1 cellular context compared by ENCODE assay signal in the genomic region with DNA sequence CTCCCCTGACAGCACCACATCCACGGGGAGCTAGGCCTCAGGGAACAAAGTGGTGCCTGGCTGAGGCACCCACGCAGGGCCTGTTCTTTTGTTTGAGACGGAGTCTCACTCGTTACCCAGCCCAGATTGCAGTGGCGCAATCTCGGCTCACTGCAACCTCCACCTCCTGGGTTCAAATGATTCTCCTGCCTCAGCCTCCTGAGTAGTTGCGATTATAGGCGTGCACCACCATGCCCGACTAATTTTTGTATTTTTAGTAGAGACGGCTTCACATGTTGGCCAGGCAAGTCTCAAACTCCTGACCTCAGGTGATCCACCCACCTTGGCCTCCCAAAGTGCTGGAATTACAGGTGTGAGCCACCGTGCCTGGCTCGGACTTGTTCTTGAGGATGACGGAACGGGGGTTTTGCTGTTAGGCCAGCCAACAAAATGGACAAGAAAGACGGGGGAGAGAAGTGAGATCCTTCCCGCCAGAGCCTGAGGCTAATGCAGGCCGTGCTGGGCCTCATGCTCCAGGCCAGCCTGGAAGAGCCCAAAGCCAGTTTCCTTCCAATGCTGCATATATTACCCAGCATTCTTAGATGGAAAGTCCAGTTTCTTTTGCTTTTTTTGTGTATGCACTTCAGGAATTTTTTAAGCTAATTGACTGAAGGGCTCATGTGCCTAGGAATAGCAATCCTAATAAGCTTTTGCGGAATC.
TF ChIP-seq lines count a peak whose summit lies in the region.

No MANE protein-coding gene starts in this region.

TF ChIP-seq in GM23338, 12 proteins besides CTCF, POLR2A, EP300 and RAD21 (continued from another document):
- TF ChIP-seq, protein P1, sequence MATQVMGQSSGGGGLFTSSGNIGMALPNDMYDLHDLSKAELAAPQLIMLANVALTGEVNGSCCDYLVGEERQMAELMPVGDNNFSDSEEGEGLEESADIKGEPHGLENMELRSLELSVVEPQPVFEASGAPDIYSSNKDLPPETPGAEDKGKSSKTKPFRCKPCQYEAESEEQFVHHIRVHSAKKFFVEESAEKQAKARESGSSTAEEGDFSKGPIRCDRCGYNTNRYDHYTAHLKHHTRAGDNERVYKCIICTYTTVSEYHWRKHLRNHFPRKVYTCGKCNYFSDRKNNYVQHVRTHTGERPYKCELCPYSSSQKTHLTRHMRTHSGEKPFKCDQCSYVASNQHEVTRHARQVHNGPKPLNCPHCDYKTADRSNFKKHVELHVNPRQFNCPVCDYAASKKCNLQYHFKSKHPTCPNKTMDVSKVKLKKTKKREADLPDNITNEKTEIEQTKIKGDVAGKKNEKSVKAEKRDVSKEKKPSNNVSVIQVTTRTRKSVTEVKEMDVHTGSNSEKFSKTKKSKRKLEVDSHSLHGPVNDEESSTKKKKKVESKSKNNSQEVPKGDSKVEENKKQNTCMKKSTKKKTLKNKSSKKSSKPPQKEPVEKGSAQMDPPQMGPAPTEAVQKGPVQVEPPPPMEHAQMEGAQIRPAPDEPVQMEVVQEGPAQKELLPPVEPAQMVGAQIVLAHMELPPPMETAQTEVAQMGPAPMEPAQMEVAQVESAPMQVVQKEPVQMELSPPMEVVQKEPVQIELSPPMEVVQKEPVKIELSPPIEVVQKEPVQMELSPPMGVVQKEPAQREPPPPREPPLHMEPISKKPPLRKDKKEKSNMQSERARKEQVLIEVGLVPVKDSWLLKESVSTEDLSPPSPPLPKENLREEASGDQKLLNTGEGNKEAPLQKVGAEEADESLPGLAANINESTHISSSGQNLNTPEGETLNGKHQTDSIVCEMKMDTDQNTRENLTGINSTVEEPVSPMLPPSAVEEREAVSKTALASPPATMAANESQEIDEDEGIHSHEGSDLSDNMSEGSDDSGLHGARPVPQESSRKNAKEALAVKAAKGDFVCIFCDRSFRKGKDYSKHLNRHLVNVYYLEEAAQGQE (IDR thresholded peaks at IDR 0.05; ENCODE audit: unreplicated experiment) = no peak
- TF ChIP-seq EZH2phosphoT487 (IDR thresholded peaks at IDR 0.05; ENCODE audit: unreplicated experiment) = no peak
- no peak for TF ChIP-seq STAT1 (IDR thresholded peaks at IDR 0.05; ENCODE audit: unreplicated experiment)
- no peak for TF ChIP-seq POLR2AphosphoS5 (IDR thresholded peaks at IDR 0.05; ENCODE audit: low read depth)
- TF ChIP-seq ZNF114 (CRISPR knock-in tag; IDR thresholded peaks at IDR 0.05) = no peak
- TF ChIP-seq, protein P2, sequence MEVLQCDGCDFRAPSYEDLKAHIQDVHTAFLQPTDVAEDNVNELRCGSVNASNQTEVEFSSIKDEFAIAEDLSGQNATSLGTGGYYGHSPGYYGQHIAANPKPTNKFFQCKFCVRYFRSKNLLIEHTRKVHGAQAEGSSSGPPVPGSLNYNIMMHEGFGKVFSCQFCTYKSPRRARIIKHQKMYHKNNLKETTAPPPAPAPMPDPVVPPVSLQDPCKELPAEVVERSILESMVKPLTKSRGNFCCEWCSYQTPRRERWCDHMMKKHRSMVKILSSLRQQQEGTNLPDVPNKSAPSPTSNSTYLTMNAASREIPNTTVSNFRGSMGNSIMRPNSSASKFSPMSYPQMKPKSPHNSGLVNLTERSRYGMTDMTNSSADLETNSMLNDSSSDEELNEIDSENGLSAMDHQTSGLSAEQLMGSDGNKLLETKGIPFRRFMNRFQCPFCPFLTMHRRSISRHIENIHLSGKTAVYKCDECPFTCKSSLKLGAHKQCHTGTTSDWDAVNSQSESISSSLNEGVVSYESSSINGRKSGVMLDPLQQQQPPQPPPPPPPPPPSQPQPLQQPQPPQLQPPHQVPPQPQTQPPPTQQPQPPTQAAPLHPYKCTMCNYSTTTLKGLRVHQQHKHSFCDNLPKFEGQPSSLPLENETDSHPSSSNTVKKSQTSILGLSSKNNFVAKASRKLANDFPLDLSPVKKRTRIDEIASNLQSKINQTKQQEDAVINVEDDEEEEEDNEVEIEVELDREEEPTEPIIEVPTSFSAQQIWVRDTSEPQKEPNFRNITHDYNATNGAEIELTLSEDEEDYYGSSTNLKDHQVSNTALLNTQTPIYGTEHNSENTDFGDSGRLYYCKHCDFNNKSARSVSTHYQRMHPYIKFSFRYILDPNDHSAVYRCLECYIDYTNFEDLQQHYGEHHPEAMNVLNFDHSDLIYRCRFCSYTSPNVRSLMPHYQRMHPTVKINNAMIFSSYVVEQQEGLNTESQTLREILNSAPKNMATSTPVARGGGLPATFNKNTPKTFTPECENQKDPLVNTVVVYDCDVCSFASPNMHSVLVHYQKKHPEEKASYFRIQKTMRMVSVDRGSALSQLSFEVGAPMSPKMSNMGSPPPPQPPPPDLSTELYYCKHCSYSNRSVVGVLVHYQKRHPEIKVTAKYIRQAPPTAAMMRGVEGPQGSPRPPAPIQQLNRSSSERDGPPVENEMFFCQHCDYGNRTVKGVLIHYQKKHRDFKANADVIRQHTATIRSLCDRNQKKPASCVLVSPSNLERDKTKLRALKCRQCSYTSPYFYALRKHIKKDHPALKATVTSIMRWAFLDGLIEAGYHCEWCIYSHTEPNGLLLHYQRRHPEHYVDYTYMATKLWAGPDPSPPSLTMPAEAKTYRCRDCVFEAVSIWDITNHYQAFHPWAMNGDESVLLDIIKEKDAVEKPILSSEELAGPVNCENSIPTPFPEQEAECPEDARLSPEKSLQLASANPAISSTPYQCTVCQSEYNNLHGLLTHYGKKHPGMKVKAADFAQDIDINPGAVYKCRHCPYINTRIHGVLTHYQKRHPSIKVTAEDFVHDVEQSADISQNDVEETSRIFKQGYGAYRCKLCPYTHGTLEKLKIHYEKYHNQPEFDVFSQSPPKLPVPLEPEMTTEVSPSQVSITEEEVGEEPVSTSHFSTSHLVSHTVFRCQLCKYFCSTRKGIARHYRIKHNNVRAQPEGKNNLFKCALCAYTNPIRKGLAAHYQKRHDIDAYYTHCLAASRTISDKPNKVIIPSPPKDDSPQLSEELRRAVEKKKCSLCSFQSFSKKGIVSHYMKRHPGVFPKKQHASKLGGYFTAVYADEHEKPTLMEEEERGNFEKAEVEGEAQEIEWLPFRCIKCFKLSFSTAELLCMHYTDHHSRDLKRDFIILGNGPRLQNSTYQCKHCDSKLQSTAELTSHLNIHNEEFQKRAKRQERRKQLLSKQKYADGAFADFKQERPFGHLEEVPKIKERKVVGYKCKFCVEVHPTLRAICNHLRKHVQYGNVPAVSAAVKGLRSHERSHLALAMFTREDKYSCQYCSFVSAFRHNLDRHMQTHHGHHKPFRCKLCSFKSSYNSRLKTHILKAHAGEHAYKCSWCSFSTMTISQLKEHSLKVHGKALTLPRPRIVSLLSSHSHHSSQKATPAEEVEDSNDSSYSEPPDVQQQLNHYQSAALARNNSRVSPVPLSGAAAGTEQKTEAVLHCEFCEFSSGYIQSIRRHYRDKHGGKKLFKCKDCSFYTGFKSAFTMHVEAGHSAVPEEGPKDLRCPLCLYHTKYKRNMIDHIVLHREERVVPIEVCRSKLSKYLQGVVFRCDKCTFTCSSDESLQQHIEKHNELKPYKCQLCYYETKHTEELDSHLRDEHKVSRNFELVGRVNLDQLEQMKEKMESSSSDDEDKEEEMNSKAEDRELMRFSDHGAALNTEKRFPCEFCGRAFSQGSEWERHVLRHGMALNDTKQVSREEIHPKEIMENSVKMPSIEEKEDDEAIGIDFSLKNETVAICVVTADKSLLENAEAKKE (CRISPR knock-in tag; IDR thresholded peaks at IDR 0.05) = no peak
